ENCODE assay signal across 15 cellular contexts in genomic region chr9:21989440-21990189, GRCh38. TPM values are rescaled to one million over a fixed set of nuclear protein-coding genes. Genes with fewer than 3 reads are reported as not detected.
DNase-seq lines count a peak whose midpoint lies in the region; ATAC-seq and TF ChIP-seq lines count a peak whose summit lies in the region.
"Had no signal": no experiment of that assay in that cellular context is flagged by ENCODE, and none has a peak within 500 bp of the region (broad histone marks: within the 10 kb centered on the region; RNA-seq: fewer than 3 reads in every experiment).

No MANE protein-coding gene starts in this region.

- no peak for ATAC-seq in GM18907 (IDR thresholded peaks at IDR 0.05; ENCODE audit: unreplicated experiment)
- ATAC-seq: left cardiac atrium; naive thymus-derived CD8-positive, alpha-beta T cell; stimulated activated naive CD8-positive, alpha-beta T cell treated with anti-CD3 and anti-CD28 coated beads, Interleukin-15, Interleukin-2, amounts not matched to agents 100 U/mL and 50 U/mL, for 24 hours had no signal

- peak overlapping the region; percentile 51; the same call in 1 of the 2 replicates for H3K9ac ChIP-seq in ES-I3 (ENCODE audit: low read depth, low read length)

- no peak for TF ChIP-seq POLR2A in erythroblast (IDR thresholded peaks at IDR 0.05; ENCODE audit: low read length)

- no peaks in the 10 kb centered on the region for H3K36me3 ChIP-seq in ES-I3 (ENCODE audit: insufficient read depth, low read length)
- H3K36me3 ChIP-seq in KOPT-K1 (ENCODE audit: insufficient read depth, low read length) = peaks cover 10% of the 10 kb centered on the region; the same call in 1 of the 2 replicates
- H3K36me3 ChIP-seq: breast epithelium had no signal

- peaks cover 35% of the 10 kb centered on the region for H3K27me3 Mint-ChIP-seq in osteocyte (ENCODE audit: unreplicated experiment)

- no peaks in the 10 kb centered on the region; the same call in 1 of the 2 replicates for H3K4me1 ChIP-seq in ES-I3 (ENCODE audit: insufficient read depth, low read length)
- H3K4me1 ChIP-seq: breast epithelium had no signal

- DNase-seq in erythroblast (lab: John Stamatoyannopoulos, UW) = peak; percentile 27 to 31
- DNase-seq in osteocyte (ENCODE audit: extremely low spot score, unreplicated experiment) = no peak
- no peak for DNase-seq in UCSD-AML1 (lab: John Stamatoyannopoulos, UW; ENCODE audit: unreplicated experiment)
- DNase-seq in stimulated activated CD4-positive, alpha-beta T cell treated with anti-CD3 and anti-CD28 coated beads, Interleukin-4, amount 100 ng/mL, for 24 hours = no peak
- DNase-seq: activated CD4-positive, alpha-beta T cell treated with anti-CD3 and anti-CD28 coated beads, Interleukin-2, amount 10 ng/mL, durations not matched to agents 24 days and 14 days; effector CD8-positive, alpha-beta T cell; GDM1; left cardiac atrium; naive thymus-derived CD8-positive, alpha-beta T cell; NCI-H1105; stimulated activated naive CD8-positive, alpha-beta T cell treated with anti-CD3 and anti-CD28 coated beads, Interleukin-15, Interleukin-2, amounts not matched to agents 100 U/mL and 50 U/mL, for 24 hours had no signal

- H3K36me3 Mint-ChIP-seq in osteocyte (ENCODE audit: unreplicated experiment) = peaks cover 10% of the 10 kb centered on the region

- peak overlapping the region; percentile 27 for H3K4me3 Mint-ChIP-seq in osteocyte (ENCODE audit: unreplicated experiment)
- H3K4me3 Mint-ChIP-seq: activated CD4-positive, alpha-beta T cell treated with anti-CD3 and anti-CD28 coated beads, Interleukin-2, amount 10 ng/mL, durations not matched to agents 24 days and 14 days had no signal

- H3K9me3 Mint-ChIP-seq in osteocyte (ENCODE audit: unreplicated experiment) = no peaks in the 10 kb centered on the region

- H3K27ac Mint-ChIP-seq in osteocyte (ENCODE audit: unreplicated experiment) = no peak overlapping the region
- H3K27ac Mint-ChIP-seq: activated CD4-positive, alpha-beta T cell treated with anti-CD3 and anti-CD28 coated beads, Interleukin-2, amount 10 ng/mL, durations not matched to agents 24 days and 14 days had no signal

- TF ChIP-seq CTCF in osteocyte (IDR thresholded peaks at IDR 0.05) = no peak

- peaks cover 29% of the 10 kb centered on the region for H3K4me1 Mint-ChIP-seq in osteocyte (ENCODE audit: unreplicated experiment)

- peak overlapping the region; percentile 69 for H3K27ac ChIP-seq in KOPT-K1 (ENCODE audit: low read depth, low read length, poor library complexity, severe bottlenecking)
- H3K27ac ChIP-seq: breast epithelium had no signal

- no peaks in the 10 kb centered on the region for H3K9me3 ChIP-seq in ES-I3 (ENCODE audit: control insufficient read depth, insufficient read depth, low read length)
- H3K9me3 ChIP-seq in KOPT-K1 (ENCODE audit: insufficient read depth, low read length, poor library complexity, severe bottlenecking) = no peaks in the 10 kb centered on the region
- H3K9me3 ChIP-seq: breast epithelium had no signal

RNA-seq across cellular contexts. Expression of gene CDKN2A, which starts 4.6 kb away (rescaled TPM):
- total RNA-seq in osteocyte = 14.3 and 16.0 TPM in 2 replicates

RNA-seq across cellular contexts. Expression of gene CDKN2B-AS1, which starts 5.0 kb away (rescaled TPM):
- 4.0 and 5.2 TPM in 2 replicates for total RNA-seq in osteocyte

RNA-seq across cellular contexts. Expression of gene CDKN2B, which starts 19.5 kb away (rescaled TPM):
- 22.9 and 23.3 TPM in 2 replicates for total RNA-seq in osteocyte
- total RNA-seq: naive thymus-derived CD8-positive, alpha-beta T cell had no signal

Comparison
In these comparisons a context has a peak if more than half of its experiments do, and no peak if none do; other contexts are left out.
1. DNase-seq: peak in erythroblast (2 of 2); none in osteocyte (single experiment), UCSD-AML1 (single experiment) and stimulated activated CD4-positive, alpha-beta T cell treated with anti-CD3 and anti-CD28 coated beads, Interleukin-4, amount 100 ng/mL, for 24 hours (single experiment).